In genomic region chr14:90796319-90796718, GRCh38 we compare ENCODE assay signal across 16 cellular contexts. TPM values are rescaled to one million over a fixed set of nuclear protein-coding genes. Genes with fewer than 3 reads are reported as not detected.
DNase-seq lines count a peak whose midpoint lies in the region; ATAC-seq, FAIRE-seq and TF ChIP-seq lines count a peak whose summit lies in the region.
"Had no signal": no experiment of that assay in that cellular context is flagged by ENCODE, and none has a peak within 500 bp of the region (broad histone marks: within the 10 kb centered on the region; RNA-seq: fewer than 3 reads in every experiment).

No MANE protein-coding gene starts in this region.

- FAIRE-seq in A549 (lab: Jason Lieb, UNC), result no peak

- POLR2A ChIA-PET in A549 (lab: Yijun Ruan, JAX), result no interaction called here

- H3K27ac Mint-ChIP-seq in brain, result peak overlapping the region in 4 of 5 experiments; percentile 18 to 88 (median 34)
- H3K27ac Mint-ChIP-seq: activated T-helper 1 cell treated with anti-CD3 and anti-CD28 coated beads, Interleukin-12 subunit alpha, Interleukin-12 subunit beta, Interleukin-2, Interleukin-4 antibody, amounts not matched to agents 30 ng/mL and 10 ng/mL and 1 ng/mL, durations not matched to agents 14 hours and 24 hours and 36 hours; stimulated activated effector memory CD8-positive, alpha-beta T cell treated with anti-CD3 and anti-CD28 coated beads, Interleukin-12 subunit alpha, Interleukin-12 subunit beta, amount 100 ng/mL, for 72 hours had no signal

- no peak for TF ChIP-seq RAD21 in A549 (conservative IDR thresholded peaks at IDR 0.05 in 1 of 2, IDR thresholded peaks at IDR 0.05 in 1 of 2)

- H3K4me1 ChIP-seq in A549, result peaks cover 7% of the 10 kb centered on the region; the same call in 2 of the 3 replicates
- H3K4me1 ChIP-seq: ascending aorta had no signal

- ATAC-seq in A549 (peak; percentile 6 to 30; a peak in 3 of 6 replicates), GM19023 (IDR thresholded peaks at IDR 0.05; ENCODE audit: unreplicated experiment) (no peak)
- ATAC-seq: stimulated activated effector memory CD8-positive, alpha-beta T cell treated with anti-CD3 and anti-CD28 coated beads, Interleukin-12 subunit alpha, Interleukin-12 subunit beta, amount 100 ng/mL, for 72 hours had no signal

- H3K9me3 ChIP-seq in A549, result no peaks in the 10 kb centered on the region
- H3K9me3 ChIP-seq: ascending aorta had no signal

- CTCF ChIA-PET in A549 (lab: Yijun Ruan, JAX), result interaction anchor here (0.6 to 1.6 kb wide), 4 partner anchors 9 to 238 kb away, joined by 3 to 5 read pairs (median 3); no protein-coding TSS in a partner anchor

- H3K27ac ChIP-seq in A549, result peak overlapping the region in 1 of 2 experiments; percentile 47; a peak in 2 of 6 replicates
- H3K27ac ChIP-seq: ascending aorta, parathyroid adenoma had no signal

- no peak for TF ChIP-seq EP300 in A549 (IDR thresholded peaks at IDR 0.05)

- 13% methylated on average over 1 of the region's 2 CpGs for WGBS in A549 (ENCODE audit: missing lambda C conversion rate)

- peaks cover 45% of the 10 kb centered on the region for H3K36me3 Mint-ChIP-seq in brain
- H3K36me3 Mint-ChIP-seq: stimulated activated effector memory CD8-positive, alpha-beta T cell treated with anti-CD3 and anti-CD28 coated beads, Interleukin-12 subunit alpha, Interleukin-12 subunit beta, amount 100 ng/mL, for 72 hours had no signal

- no peak overlapping the region for H3K4me3 ChIP-seq in A549
- H3K4me3 ChIP-seq: ascending aorta had no signal

- no peak for TF ChIP-seq POLR2A in A549 (IDR thresholded peaks at IDR 0.05; ENCODE audit: low read length)

- no peak for TF ChIP-seq CTCF in A549 (IDR thresholded peaks at IDR 0.05)
- no peak for TF ChIP-seq CTCF in brain (conservative IDR thresholded peaks at IDR 0.05)

- peaks cover 22% of the 10 kb centered on the region for H3K4me1 Mint-ChIP-seq in brain

- H3K4me2 ChIP-seq in A549, result no peak overlapping the region

- H3K27me3 Mint-ChIP-seq in brain, result peaks cover 2% of the 10 kb centered on the region

- H3K9me3 Mint-ChIP-seq in brain, result peaks cover 0 to 6% (median 2%) of the 10 kb centered on the region in 5 experiments
- H3K9me3 Mint-ChIP-seq: activated T-helper 1 cell treated with anti-CD3 and anti-CD28 coated beads, Interleukin-12 subunit alpha, Interleukin-12 subunit beta, Interleukin-2, Interleukin-4 antibody, amounts not matched to agents 30 ng/mL and 10 ng/mL and 1 ng/mL, durations not matched to agents 14 hours and 24 hours and 36 hours; stimulated activated effector memory CD8-positive, alpha-beta T cell treated with anti-CD3 and anti-CD28 coated beads, Interleukin-12 subunit alpha, Interleukin-12 subunit beta, amount 100 ng/mL, for 72 hours had no signal

- DNase-seq in A549 (ENCODE audit: low read depth in 1 of 2, low spot score in 1 of 2), result no peak
- peak; percentile 84 to 85 for DNase-seq in Kasumi-1 (lab: John Stamatoyannopoulos, UW)
- peak; percentile 74 for DNase-seq in medulla oblongata (ENCODE audit: extremely low spot score)
- no peak for DNase-seq in NCI-H2196 treated with DMSO at 0.1 percent for 48 hours (lab: John Stamatoyannopoulos, UW; ENCODE audit: unreplicated experiment)
- DNase-seq in KG1 (lab: John Stamatoyannopoulos, UW), result no peak
- no peak for DNase-seq in NCI-H69 (lab: John Stamatoyannopoulos, UW)
- DNase-seq: activated CD4-positive, alpha-beta T cell treated with anti-CD3 and anti-CD28 coated beads for 4 hours; GOT3; NCI-H1048; NCI-H526 treated with DMSO at 0.1 percent for 48 hours had no signal

- no peak overlapping the region for H3K4me3 Mint-ChIP-seq in brain
- H3K4me3 Mint-ChIP-seq: activated T-helper 1 cell treated with anti-CD3 and anti-CD28 coated beads, Interleukin-12 subunit alpha, Interleukin-12 subunit beta, Interleukin-2, Interleukin-4 antibody, amounts not matched to agents 30 ng/mL and 10 ng/mL and 1 ng/mL, durations not matched to agents 14 hours and 24 hours and 36 hours; stimulated activated effector memory CD8-positive, alpha-beta T cell treated with anti-CD3 and anti-CD28 coated beads, Interleukin-12 subunit alpha, Interleukin-12 subunit beta, amount 100 ng/mL, for 72 hours had no signal

TF ChIP-seq in A549, 52 proteins besides CTCF, POLR2A, EP300 and RAD21:
- TF ChIP-seq HDAC2 (IDR thresholded peaks at IDR 0.05) (no peak), ELK1 (IDR thresholded peaks at IDR 0.05; ENCODE audit: low read depth, low read length) (no peak), RNF2 (IDR thresholded peaks at IDR 0.05; ENCODE audit: borderline replicate concordance, low read depth) (no peak), CBX8 (IDR thresholded peaks at IDR 0.05) (no peak), FOXS1 (CRISPR knock-in tag; IDR thresholded peaks at IDR 0.05) (no peak)
TF ChIP-seq in A549: peak in this region for 0.

RNA-seq across cellular contexts. Expression of gene TTC7B, which starts 19.9 kb away (rescaled TPM):
- polyA plus RNA-seq in A549 (2011; rRNA removed), result 25.7 and 28.0 TPM in 2 replicates
- polyA plus RNA-seq in A549 (2012; cell fraction: cytosol; rRNA removed), result 25.5 and 31.4 TPM in 2 replicates
- 12.9 and 19.6 TPM in 2 replicates for polyA plus RNA-seq in A549 (2012; cell fraction: nucleus; rRNA removed)
- polyA plus RNA-seq in A549 (2017; fragmentation: RNase III; extraction: RNeasy Plus Mini Kit Qiagen cat#74134 plus additional on column Dnase treatment), result 16.6 to 21.0 TPM (median 18.0 TPM) in 3 replicates
- polyA minus RNA-seq in A549 (2011; rRNA and poly(A)+ RNA removed), result 49.4 and 54.6 TPM in 2 replicates
- 63.5 TPM for polyA plus RNA-seq in brain (ENCODE audit: insufficient read depth, low read depth, low replicate concordance)

Comparison
In these comparisons a context has a peak if more than half of its experiments do, and no peak if none do; other contexts are left out.
1. DNase-seq: peak in Kasumi-1 (2 of 2) and medulla oblongata (single experiment); none in A549 (0 of 2), NCI-H2196 treated with DMSO at 0.1 percent for 48 hours (single experiment), KG1 (single experiment) and NCI-H69 (single experiment).